ENCODE assay signal across 8 cellular contexts in the genomic region with DNA sequence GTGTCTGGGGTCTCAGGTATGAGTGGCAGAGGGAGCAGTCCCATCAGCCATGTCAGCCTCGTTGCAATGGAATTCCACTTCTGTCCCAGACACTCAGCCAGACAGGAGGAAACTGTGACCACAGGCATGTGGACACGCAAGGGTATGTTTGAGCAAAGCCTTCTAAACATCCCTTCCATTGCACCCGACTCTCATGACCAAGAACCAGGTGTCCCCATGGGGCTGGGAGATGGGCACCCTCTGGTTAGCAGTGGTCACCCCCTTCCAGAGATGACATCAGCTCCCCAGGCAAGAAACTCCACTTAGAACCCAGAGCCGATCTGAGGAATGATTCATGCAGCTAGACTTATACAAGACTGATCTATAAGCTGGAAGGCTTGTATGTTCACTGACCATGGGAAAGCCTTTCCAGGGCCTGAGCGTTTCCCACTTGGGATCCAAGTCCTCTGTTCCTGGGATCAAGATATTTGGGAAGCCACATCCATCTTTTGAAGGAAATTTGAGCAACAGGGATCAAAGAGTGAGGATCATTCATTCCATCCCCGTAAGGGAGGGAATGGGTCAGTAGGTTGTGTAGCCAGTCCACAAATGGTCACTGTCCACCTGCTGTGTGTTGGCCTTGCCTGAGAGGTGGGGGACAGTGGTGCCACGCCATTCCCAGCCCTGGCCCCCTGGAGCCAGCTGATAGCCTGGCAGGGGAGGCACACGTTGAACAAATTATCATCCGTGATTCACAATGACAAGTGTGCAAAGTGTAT. TPM values are rescaled to one million over a fixed set of nuclear protein-coding genes. Genes with fewer than 3 reads are reported as not detected.
DNase-seq lines count a peak whose midpoint lies in the region; ATAC-seq and TF ChIP-seq lines count a peak whose summit lies in the region.

No MANE protein-coding gene starts in this region.

- H3K36me3 Mint-ChIP-seq in activated B cell treated with CpG ODN at 0.5 μM for 24 hours (ENCODE audit: low read depth) = no peaks in the 10 kb centered on the region

- peak overlapping the region; percentile 51 to 80 for H3K4me3 Mint-ChIP-seq in stimulated activated naive CD8-positive, alpha-beta T cell treated with anti-CD3 and anti-CD28 coated beads, Interleukin-15, amount 100 ng/mL, for 72 hours
- H3K4me3 Mint-ChIP-seq in activated B cell treated with CpG ODN at 0.5 μM for 24 hours = no peak overlapping the region

- DNase-seq in stimulated activated naive CD8-positive, alpha-beta T cell treated with anti-CD3 and anti-CD28 coated beads, Interleukin-15, amount 100 ng/mL, for 72 hours = no peak
- no peak for DNase-seq in stimulated activated naive CD8-positive, alpha-beta T cell treated with anti-CD3 and anti-CD28 coated beads, Interleukin-15, Interleukin-2, amounts not matched to agents 100 U/mL and 50 U/mL, for 24 hours
- DNase-seq in activated B cell treated with CpG ODN at 0.5 μM for 24 hours = no peak
- peak; percentile 46 to 51 for DNase-seq in foreskin keratinocyte
- DNase-seq in hippocampal formation (lab: John Stamatoyannopoulos, UW) = no peak
- DNase-seq in activated gamma-delta T cell (lab: John Stamatoyannopoulos, UW) = no peak

- H3K4me1 ChIP-seq in foreskin keratinocyte = no peaks in the 10 kb centered on the region

- H3K9me3 Mint-ChIP-seq in stimulated activated naive CD8-positive, alpha-beta T cell treated with anti-CD3 and anti-CD28 coated beads, Interleukin-15, amount 100 ng/mL, for 72 hours = no peaks in the 10 kb centered on the region
- no peaks in the 10 kb centered on the region for H3K9me3 Mint-ChIP-seq in activated B cell treated with CpG ODN at 0.5 μM for 24 hours

- POLR2A ChIA-PET in activated B cell treated with CpG ODN at 0.5 μM for 24 hours (lab: Charles Lee) = interaction anchor here (0.6 to 1.3 kb wide), 5 partner anchors 141 to 174 kb away, joined by 3 to 4 read pairs (median 3); a partner anchor contains a TSS

- H3K27ac ChIP-seq in foreskin keratinocyte = no peak overlapping the region

- no peak overlapping the region for H3K27ac Mint-ChIP-seq in stimulated activated naive CD8-positive, alpha-beta T cell treated with anti-CD3 and anti-CD28 coated beads, Interleukin-15, amount 100 ng/mL, for 72 hours
- peak overlapping the region; percentile 92 for H3K27ac Mint-ChIP-seq in activated B cell treated with CpG ODN at 0.5 μM for 24 hours

- CTCF ChIA-PET in activated B cell treated with CpG ODN at 0.5 μM for 24 hours (lab: Charles Lee) = interaction anchor here (0.7 to 2.5 kb wide), 10 partner anchors 16 to 383 kb away, joined by 3 to 16 read pairs (median 5); no protein-coding TSS in a partner anchor

- intact Hi-C loops in activated B cell treated with CpG ODN at 0.5 μM for 24 hours (cut with micrococcal nuclease) = loop anchor here (5.0 kb wide), 1 partner anchor 670 kb away; a partner anchor contains a TSS

- TF ChIP-seq CTCF in activated B cell treated with CpG ODN at 0.5 μM for 24 hours (IDR thresholded peaks at IDR 0.05) (no peak), foreskin keratinocyte (conservative IDR thresholded peaks at IDR 0.05) (no peak)

- H3K4me1 Mint-ChIP-seq in stimulated activated naive CD8-positive, alpha-beta T cell treated with anti-CD3 and anti-CD28 coated beads, Interleukin-15, amount 100 ng/mL, for 72 hours = peaks cover 53% of the 10 kb centered on the region
- H3K4me1 Mint-ChIP-seq in activated B cell treated with CpG ODN at 0.5 μM for 24 hours = peaks cover 36% of the 10 kb centered on the region

- H3K27me3 ChIP-seq in foreskin keratinocyte = no peaks in the 10 kb centered on the region

- H3K27me3 Mint-ChIP-seq in stimulated activated naive CD8-positive, alpha-beta T cell treated with anti-CD3 and anti-CD28 coated beads, Interleukin-15, amount 100 ng/mL, for 72 hours = no peaks in the 10 kb centered on the region
- no peaks in the 10 kb centered on the region for H3K27me3 Mint-ChIP-seq in activated B cell treated with CpG ODN at 0.5 μM for 24 hours

- ATAC-seq in stimulated activated naive CD8-positive, alpha-beta T cell treated with anti-CD3 and anti-CD28 coated beads, Interleukin-15, amount 100 ng/mL, for 72 hours = no peak
- ATAC-seq in stimulated activated naive CD8-positive, alpha-beta T cell treated with anti-CD3 and anti-CD28 coated beads, Interleukin-15, Interleukin-2, amounts not matched to agents 100 U/mL and 50 U/mL, for 24 hours = no peak
- ATAC-seq in activated B cell treated with CpG ODN at 0.5 μM for 24 hours (ENCODE audit: low read depth) (no peak), foreskin keratinocyte (no peak), HG03175 (IDR thresholded peaks at IDR 0.05; ENCODE audit: unreplicated experiment) (no peak), HG03135 (IDR thresholded peaks at IDR 0.05; ENCODE audit: unreplicated experiment) (no peak)

RNA-seq across cellular contexts. Expression of a gene that starts 3.9 kb away (rescaled TPM):
- total RNA-seq in activated B cell treated with CpG ODN at 0.5 μM for 24 hours (9.8 and 10.7 TPM in 2 replicates), foreskin keratinocyte (25.3 and 26.5 TPM in 2 replicates)
- polyA plus RNA-seq in foreskin keratinocyte = 20.5 and 23.1 TPM in 2 replicates

RNA-seq across cellular contexts. Expression of a gene that starts 12.3 kb away (rescaled TPM):
- total RNA-seq in activated B cell treated with CpG ODN at 0.5 μM for 24 hours (74.6 and 78.9 TPM in 2 replicates), foreskin keratinocyte (45.2 and 46.3 TPM in 2 replicates)
- 45.9 and 54.3 TPM in 2 replicates for polyA plus RNA-seq in foreskin keratinocyte

RNA-seq across cellular contexts. Expression of a gene that starts 24.5 kb away (rescaled TPM):
- total RNA-seq in activated B cell treated with CpG ODN at 0.5 μM for 24 hours (33.2 and 37.6 TPM in 2 replicates), foreskin keratinocyte (10.1 and 10.8 TPM in 2 replicates)
- 13.9 and 14.4 TPM in 2 replicates for polyA plus RNA-seq in foreskin keratinocyte

Comparison
In these comparisons a context has a peak if more than half of its experiments do, and no peak if none do; other contexts are left out.
1. DNase-seq: peak in foreskin keratinocyte (2 of 2); none in stimulated activated naive CD8-positive, alpha-beta T cell treated with anti-CD3 and anti-CD28 coated beads, Interleukin-15, amount 100 ng/mL, for 72 hours (0 of 2), stimulated activated naive CD8-positive, alpha-beta T cell treated with anti-CD3 and anti-CD28 coated beads, Interleukin-15, Interleukin-2, amounts not matched to agents 100 U/mL and 50 U/mL, for 24 hours (single experiment), activated B cell treated with CpG ODN at 0.5 μM for 24 hours (single experiment), hippocampal formation (0 of 2) and activated gamma-delta T cell (single experiment).